In the genomic region with DNA sequence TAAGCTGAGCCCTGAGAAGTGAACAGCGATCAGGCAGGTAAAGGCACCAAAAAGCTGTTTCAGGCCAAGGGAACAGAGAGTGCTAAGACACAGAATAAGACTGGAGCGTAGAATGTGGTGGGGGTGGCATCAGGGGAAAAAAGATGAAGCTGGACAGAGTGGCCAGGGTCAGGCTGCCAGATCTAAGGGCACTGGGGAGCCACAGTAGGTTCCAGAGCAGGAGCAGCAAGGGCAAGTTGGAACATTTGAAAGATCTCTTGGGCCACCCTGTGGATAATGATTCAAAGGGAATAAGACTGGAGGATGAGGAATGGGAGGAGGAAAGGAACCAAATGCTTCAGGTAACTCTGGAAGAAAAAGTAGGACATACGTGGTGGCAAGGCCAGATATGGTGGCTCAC, we compare ENCODE assay signal across 31 cellular contexts. TPM values are rescaled to one million over a fixed set of nuclear protein-coding genes. Genes with fewer than 3 reads are reported as not detected.
DNase-seq lines count a peak whose midpoint lies in the region; ATAC-seq and TF ChIP-seq lines count a peak whose summit lies in the region.
"Had no signal": no experiment of that assay in that cellular context is flagged by ENCODE, and none has a peak within 500 bp of the region (broad histone marks: within the 10 kb centered on the region; RNA-seq: fewer than 3 reads in every experiment).

No MANE protein-coding gene starts in this region.

- intact Hi-C loops in CD4-positive, alpha-beta T cell (cut with DNase I, micrococcal nuclease), result no loop called here

- DNase-seq in activated naive CD4-positive, alpha-beta T cell treated with anti-CD3 and anti-CD28 coated beads, Interleukin-2, amount 50 U/mL, for 72 hours (ENCODE audit: low spot score in 2 of 2), result no peak
- DNase-seq in T-helper 17 cell (no peak), endothelial cell (ENCODE audit: low spot score) (no peak), GM19238 (ENCODE audit: insufficient read length, low spot score) (no peak), SW 1271 (lab: John Stamatoyannopoulos, UW) (no peak)
- no peak for DNase-seq in CD4-positive, alpha-beta T cell
- DNase-seq: ACHN; BE2C; CD4-positive, alpha-beta memory T cell; COR-L47; DMS53; KBM-7; NCI-H1105 treated with DMSO at 0.1 percent for 48 hours; NCI-H146; NCI-H1930; NCI-H2107; NCI-H446; NCI-H524 treated with DMSO at 0.1 percent for 48 hours; NCI-H774; NK-92 treated with Interleukin-12 subunit alpha and Interleukin-12 subunit beta, amount 100 ng/mL, for 24 hours; PC-9; Right ventricle myocardium superior had no signal

- no peak for TF ChIP-seq CTCF in endothelial cell (IDR thresholded peaks at IDR 0.05; ENCODE audit: unreplicated experiment)
- TF ChIP-seq CTCF in CD4-positive, alpha-beta T cell (IDR thresholded peaks at IDR 0.05), result no peak

- no peak overlapping the region for H3K4me3 Mint-ChIP-seq in activated naive CD4-positive, alpha-beta T cell treated with anti-CD3 and anti-CD28 coated beads, Interleukin-2, amount 50 U/mL, for 24 hours
- H3K4me3 Mint-ChIP-seq in T-helper 17 cell (no peak overlapping the region), endothelial cell (ENCODE audit: unreplicated experiment) (peak overlapping the region; percentile 17)
- no peak overlapping the region for H3K4me3 Mint-ChIP-seq in CD4-positive, alpha-beta T cell
- H3K4me3 Mint-ChIP-seq: CD4-positive, alpha-beta memory T cell; GM23338 had no signal

- H3K27me3 Mint-ChIP-seq in activated naive CD4-positive, alpha-beta T cell treated with anti-CD3 and anti-CD28 coated beads, Interleukin-2, amount 50 U/mL, for 24 hours, result peaks cover 4% of the 10 kb centered on the region
- H3K27me3 Mint-ChIP-seq in T-helper 17 cell (peaks cover 14% of the 10 kb centered on the region), endothelial cell (ENCODE audit: unreplicated experiment) (no peaks in the 10 kb centered on the region)
- H3K27me3 Mint-ChIP-seq in CD4-positive, alpha-beta T cell, result peaks cover 11% of the 10 kb centered on the region

- CTCF ChIA-PET in CD4-positive, alpha-beta T cell (lab: Charles Lee), result interaction anchor here (2.6 to 4.7 kb wide), 3 partner anchors 40 to 158 kb away, joined by 11 to 60 read pairs (median 13); no protein-coding TSS in a partner anchor

- no peaks in the 10 kb centered on the region for H3K36me3 Mint-ChIP-seq in activated naive CD4-positive, alpha-beta T cell treated with anti-CD3 and anti-CD28 coated beads, Interleukin-2, amount 50 U/mL, for 24 hours
- no peaks in the 10 kb centered on the region for H3K36me3 Mint-ChIP-seq in activated naive CD4-positive, alpha-beta T cell treated with anti-CD3 and anti-CD28 coated beads, Interleukin-2, amount 50 U/mL, for 72 hours
- H3K36me3 Mint-ChIP-seq in T-helper 17 cell (ENCODE audit: low read depth) (peaks cover 2% of the 10 kb centered on the region), endothelial cell (ENCODE audit: low read depth, unreplicated experiment) (no peaks in the 10 kb centered on the region)
- H3K36me3 Mint-ChIP-seq in CD4-positive, alpha-beta T cell (ENCODE audit: low read depth), result no peaks in the 10 kb centered on the region
- H3K36me3 Mint-ChIP-seq: CD4-positive, alpha-beta memory T cell had no signal

- H3K9me3 ChIP-seq in T-helper 17 cell (ENCODE audit: control insufficient read depth, low read length, poor library complexity, severe bottlenecking), result no peaks in the 10 kb centered on the region
- no peaks in the 10 kb centered on the region for H3K9me3 ChIP-seq in CD4-positive, alpha-beta T cell (ENCODE audit: control insufficient read depth, low read length)
- H3K9me3 ChIP-seq: BE2C, HAP-1, SJSA1 had no signal

- no peaks in the 10 kb centered on the region for H3K9me3 Mint-ChIP-seq in activated naive CD4-positive, alpha-beta T cell treated with anti-CD3 and anti-CD28 coated beads, Interleukin-2, amount 50 U/mL, for 24 hours
- H3K9me3 Mint-ChIP-seq in activated naive CD4-positive, alpha-beta T cell treated with anti-CD3 and anti-CD28 coated beads, Interleukin-2, amount 50 U/mL, for 72 hours, result no peaks in the 10 kb centered on the region
- no peaks in the 10 kb centered on the region for H3K9me3 Mint-ChIP-seq in endothelial cell (ENCODE audit: unreplicated experiment)
- no peaks in the 10 kb centered on the region for H3K9me3 Mint-ChIP-seq in CD4-positive, alpha-beta T cell
- H3K9me3 Mint-ChIP-seq: GM23338 had no signal

- POLR2A ChIA-PET in CD4-positive, alpha-beta T cell (lab: Charles Lee), result no interaction called here

- no peak for ATAC-seq in activated naive CD4-positive, alpha-beta T cell treated with anti-CD3 and anti-CD28 coated beads, Interleukin-2, amount 50 U/mL, for 72 hours
- no peak for ATAC-seq in T-helper 17 cell
- no peak for ATAC-seq in CD4-positive, alpha-beta T cell (ENCODE audit: poor library complexity)
- ATAC-seq in HG02763 (IDR thresholded peaks at IDR 0.05; ENCODE audit: unreplicated experiment), result no peak
- ATAC-seq: GM23338 had no signal

- H3K27ac Mint-ChIP-seq in activated naive CD4-positive, alpha-beta T cell treated with anti-CD3 and anti-CD28 coated beads, Interleukin-2, amount 50 U/mL, for 24 hours, result peak overlapping the region; percentile 46
- no peak overlapping the region for H3K27ac Mint-ChIP-seq in activated naive CD4-positive, alpha-beta T cell treated with anti-CD3 and anti-CD28 coated beads, Interleukin-2, amount 50 U/mL, for 72 hours
- peak overlapping the region; percentile 76 for H3K27ac Mint-ChIP-seq in T-helper 17 cell
- H3K27ac Mint-ChIP-seq in endothelial cell (ENCODE audit: unreplicated experiment), result no peak overlapping the region
- H3K27ac Mint-ChIP-seq in CD4-positive, alpha-beta T cell, result no peak overlapping the region
- H3K27ac Mint-ChIP-seq: GM23338 had no signal

- peaks cover 15% of the 10 kb centered on the region for H3K4me1 Mint-ChIP-seq in activated naive CD4-positive, alpha-beta T cell treated with anti-CD3 and anti-CD28 coated beads, Interleukin-2, amount 50 U/mL, for 24 hours
- H3K4me1 Mint-ChIP-seq in T-helper 17 cell, result peaks cover 9% of the 10 kb centered on the region
- H3K4me1 Mint-ChIP-seq in endothelial cell (ENCODE audit: unreplicated experiment), result no peaks in the 10 kb centered on the region
- H3K4me1 Mint-ChIP-seq in CD4-positive, alpha-beta T cell (ENCODE audit: low read depth), result peaks cover 4% of the 10 kb centered on the region

- H3K27ac ChIP-seq in CD4-positive, alpha-beta T cell (ENCODE audit: low read depth, low read length), result no peak overlapping the region
- H3K27ac ChIP-seq: 22Rv1, PC-9, SJSA1 had no signal

- H3K27me3 ChIP-seq in CD4-positive, alpha-beta T cell (ENCODE audit: control insufficient read depth, insufficient read depth, low read length), result no peaks in the 10 kb centered on the region
- H3K27me3 ChIP-seq: BE2C, SJSA1 had no signal

RNA-seq across cellular contexts. Expression of a gene that starts 6.5 kb away (rescaled TPM):
- total RNA-seq in activated naive CD4-positive, alpha-beta T cell treated with anti-CD3 and anti-CD28 coated beads, Interleukin-2, amount 50 U/mL, for 72 hours, result 10 to 100 TPM; 47.5 TPM
- total RNA-seq in T-helper 17 cell (10 to 100 TPM; 19.7 to 21.7 TPM), endothelial cell (ENCODE audit: unreplicated experiment) (73.1 TPM)
- 10 to 100 TPM; 18.2 to 19.1 TPM for total RNA-seq in CD4-positive, alpha-beta T cell

RNA-seq across cellular contexts. Expression of a gene that starts 28.8 kb away (rescaled TPM):
- under 1 TPM in 1 of 2 donors, not detected in 1; 0.39 TPM for total RNA-seq in activated naive CD4-positive, alpha-beta T cell treated with anti-CD3 and anti-CD28 coated beads, Interleukin-2, amount 50 U/mL, for 72 hours
- total RNA-seq in T-helper 17 cell (1 to 10 TPM; 4.0 to 4.8 TPM), endothelial cell (ENCODE audit: unreplicated experiment) (not detected)
- 1 to 10 TPM; 4.4 to 4.7 TPM for total RNA-seq in CD4-positive, alpha-beta T cell
- total RNA-seq: GM23338, HT-29, LHCN-M2, MCF 10A, PC-9, Right ventricle myocardium superior, SJSA1 had no signal

RNA-seq across cellular contexts. Expression of a gene that starts 35.4 kb away (rescaled TPM):
- 100 to 1,000 TPM in 1 of 2 donors, 10 to 100 TPM in 1; 79.5 to 157 TPM for total RNA-seq in activated naive CD4-positive, alpha-beta T cell treated with anti-CD3 and anti-CD28 coated beads, Interleukin-2, amount 50 U/mL, for 72 hours
- total RNA-seq in T-helper 17 cell, result under 1 TPM; 0.12 to 0.34 TPM
- 16.8 TPM for total RNA-seq in endothelial cell (ENCODE audit: unreplicated experiment)
- under 1 TPM; 0.16 to 0.20 TPM for total RNA-seq in CD4-positive, alpha-beta T cell

RNA-seq across cellular contexts. Expression of a gene that starts 42.4 kb away (rescaled TPM):
- 10 to 100 TPM; 18.8 to 27.5 TPM for total RNA-seq in activated naive CD4-positive, alpha-beta T cell treated with anti-CD3 and anti-CD28 coated beads, Interleukin-2, amount 50 U/mL, for 72 hours
- 10 to 100 TPM; 23.4 to 29.1 TPM for total RNA-seq in T-helper 17 cell
- 3.5 TPM for total RNA-seq in endothelial cell (ENCODE audit: unreplicated experiment)
- 10 to 100 TPM; 14.7 to 15.0 TPM for total RNA-seq in CD4-positive, alpha-beta T cell

Comparison
In these comparisons a context has a peak if more than half of its experiments do, and no peak if none do; other contexts are left out.
1. H3K27ac Mint-ChIP-seq: peak in activated naive CD4-positive, alpha-beta T cell treated with anti-CD3 and anti-CD28 coated beads, Interleukin-2, amount 50 U/mL, for 24 hours (single experiment) and T-helper 17 cell (single experiment); none in activated naive CD4-positive, alpha-beta T cell treated with anti-CD3 and anti-CD28 coated beads, Interleukin-2, amount 50 U/mL, for 72 hours (0 of 2), endothelial cell (single experiment) and CD4-positive, alpha-beta T cell (single experiment).
2. RNA of a gene that starts 35.4 kb away (total RNA-seq): 79.5 to 157 TPM in activated naive CD4-positive, alpha-beta T cell treated with anti-CD3 and anti-CD28 coated beads, Interleukin-2, amount 50 U/mL, for 72 hours and 16.8 TPM in endothelial cell (single experiment); 0.12 to 0.34 TPM in T-helper 17 cell and 0.16 to 0.20 TPM in CD4-positive, alpha-beta T cell; every median in the first group is over 10 times any median in the second.